Comparison of ENCODE assay signal across 14 cellular contexts in the genomic region with DNA sequence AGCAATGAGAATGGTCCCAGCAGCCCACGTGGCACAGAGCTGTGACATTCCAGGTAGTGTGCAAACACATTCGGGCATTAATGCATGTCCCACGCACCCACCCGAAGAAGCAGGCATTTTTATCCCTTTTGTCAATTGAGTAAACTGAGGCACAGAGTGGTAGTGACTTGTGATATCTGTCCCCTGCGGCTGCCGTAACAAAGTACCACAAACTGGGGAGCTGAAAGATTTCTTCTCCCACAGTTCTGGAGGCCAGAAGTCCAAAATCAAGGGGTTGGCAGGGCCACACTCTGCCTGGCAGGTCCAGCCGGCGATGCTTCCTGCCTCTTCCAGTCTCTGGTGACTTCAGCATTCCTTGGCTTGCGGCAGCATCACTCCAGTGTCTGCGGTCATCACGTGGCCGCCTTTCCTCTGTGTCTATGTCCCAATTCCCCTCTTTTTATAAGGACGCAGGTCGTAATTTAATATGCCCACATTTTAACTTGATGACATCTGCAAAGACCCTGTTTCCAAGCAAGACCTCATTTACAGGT.
DNase-seq lines count a peak whose midpoint lies in the region; ATAC-seq, FAIRE-seq and TF ChIP-seq lines count a peak whose summit lies in the region.
"Had no signal": no experiment of that assay in that cellular context is flagged by ENCODE, and none has a peak within 500 bp of the region (broad histone marks: within the 10 kb centered on the region; RNA-seq: fewer than 3 reads in every experiment).

No MANE protein-coding gene starts in this region.

- H3K4me3 ChIP-seq in A549 (no peak overlapping the region), PC-3 (ENCODE audit: low read length) (no peak overlapping the region), gastroesophageal sphincter (no peak overlapping the region), osteoblast (ENCODE audit: insufficient read depth, low read length) (no peak overlapping the region)
- H3K4me3 ChIP-seq: heart left ventricle, SJSA1 had no signal

- no peaks in the 10 kb centered on the region for H3K27me3 ChIP-seq in PC-3 (ENCODE audit: low read length)
- H3K27me3 ChIP-seq in gastroesophageal sphincter: no peaks in the 10 kb centered on the region
- H3K27me3 ChIP-seq in osteoblast (ENCODE audit: insufficient read depth, low read length): no peaks in the 10 kb centered on the region
- H3K27me3 ChIP-seq: heart left ventricle, SJSA1 had no signal

- no peak overlapping the region for H3K4me3 Mint-ChIP-seq in activated CD4-positive, alpha-beta memory T cell treated with anti-CD3 and anti-CD28 coated beads for 36 hours
- H3K4me3 Mint-ChIP-seq: activated naive CD8-positive, alpha-beta T cell treated with anti-CD3 and anti-CD28 coated beads for 36 hours; IgD-negative memory B cell had no signal

- ATAC-seq in A549 (no peak), PC-3 (no peak), gastroesophageal sphincter (no peak), HG02938 (IDR thresholded peaks at IDR 0.05; ENCODE audit: unreplicated experiment) (no peak)

- H3K4me1 ChIP-seq in A549 (peaks cover 52% of the 10 kb centered on the region), PC-3 (ENCODE audit: insufficient read depth, low read length) (peaks cover 17% of the 10 kb centered on the region), gastroesophageal sphincter (peaks cover 0 to 58% (median 14%) of the 10 kb centered on the region in 3 donors), osteoblast (ENCODE audit: insufficient read depth, low read length) (peaks cover 23% of the 10 kb centered on the region)

- no peak for DNase-seq in A549 (ENCODE audit: low read depth in 1 of 2, low spot score in 1 of 2)
- DNase-seq in PC-3: no peak
- no peak for DNase-seq in osteoblast (ENCODE audit: insufficient read length, low spot score, missing footprints)
- no peak for DNase-seq in activated CD4-positive, alpha-beta memory T cell treated with anti-CD3 and anti-CD28 coated beads for 36 hours
- no peak for DNase-seq in T-helper 9 cell
- DNase-seq in iPS-NIHi11 (ENCODE audit: low spot score): no peak
- DNase-seq: activated naive CD8-positive, alpha-beta T cell treated with anti-CD3 and anti-CD28 coated beads for 36 hours had no signal

- CTCF ChIA-PET in A549 (lab: Yijun Ruan, JAX) (interaction anchor here (0.6 to 10.8 kb wide), 12 partner anchors 8 to 326 kb away, joined by 3 to 113 read pairs (median 10); no protein-coding TSS in a partner anchor), PC-3 (lab: Charles Lee) (no interaction called here)
- CTCF ChIA-PET in activated CD4-positive, alpha-beta memory T cell treated with anti-CD3 and anti-CD28 coated beads for 36 hours (lab: Charles Lee): interaction anchor here (0.6 to 4.1 kb wide), 3 partner anchors 120 to 225 kb away, joined by 4 to 21 read pairs (median 11); no protein-coding TSS in a partner anchor

- no peaks in the 10 kb centered on the region for H3K4me1 Mint-ChIP-seq in activated CD4-positive, alpha-beta memory T cell treated with anti-CD3 and anti-CD28 coated beads for 36 hours (ENCODE audit: low read depth)
- H3K4me1 Mint-ChIP-seq: activated naive CD8-positive, alpha-beta T cell treated with anti-CD3 and anti-CD28 coated beads for 36 hours had no signal

- no peaks in the 10 kb centered on the region for H3K36me3 Mint-ChIP-seq in activated CD4-positive, alpha-beta memory T cell treated with anti-CD3 and anti-CD28 coated beads for 36 hours
- H3K36me3 Mint-ChIP-seq: activated naive CD8-positive, alpha-beta T cell treated with anti-CD3 and anti-CD28 coated beads for 36 hours; IgD-negative memory B cell had no signal

- no peaks in the 10 kb centered on the region for H3F3A ChIP-seq in PC-3 (ENCODE audit: low read length, unreplicated experiment)

- no peak for FAIRE-seq in A549 (lab: Jason Lieb, UNC)
- FAIRE-seq: D721Med, GM18507 had no signal

- H3K27ac Mint-ChIP-seq in activated CD4-positive, alpha-beta memory T cell treated with anti-CD3 and anti-CD28 coated beads for 36 hours: no peak overlapping the region
- H3K27ac Mint-ChIP-seq: activated naive CD8-positive, alpha-beta T cell treated with anti-CD3 and anti-CD28 coated beads for 36 hours; IgD-negative memory B cell had no signal

- H3K27me3 Mint-ChIP-seq in activated CD4-positive, alpha-beta memory T cell treated with anti-CD3 and anti-CD28 coated beads for 36 hours: peaks cover 6% of the 10 kb centered on the region
- H3K27me3 Mint-ChIP-seq: activated naive CD8-positive, alpha-beta T cell treated with anti-CD3 and anti-CD28 coated beads for 36 hours had no signal

- H3K4me2 ChIP-seq in A549 (peak overlapping the region; percentile 69), PC-3 (ENCODE audit: low read length) (peak overlapping the region; percentile 44), osteoblast (ENCODE audit: insufficient read depth, low read length) (no peak overlapping the region)

- H3K9me3 Mint-ChIP-seq in activated CD4-positive, alpha-beta memory T cell treated with anti-CD3 and anti-CD28 coated beads for 36 hours: no peaks in the 10 kb centered on the region
- H3K9me3 Mint-ChIP-seq: activated naive CD8-positive, alpha-beta T cell treated with anti-CD3 and anti-CD28 coated beads for 36 hours; IgD-negative memory B cell had no signal

- H3K79me2 ChIP-seq in PC-3 (ENCODE audit: low read length) (no peaks in the 10 kb centered on the region), osteoblast (ENCODE audit: insufficient read depth, low read length) (peaks cover 8% of the 10 kb centered on the region)

- no peak overlapping the region for H3K9ac ChIP-seq in PC-3 (ENCODE audit: low read length)

- no peak for TF ChIP-seq EP300 in A549 (IDR thresholded peaks at IDR 0.05)
- no peak for TF ChIP-seq EP300 in gastroesophageal sphincter (IDR thresholded peaks at IDR 0.05)

- intact Hi-C loops in PC-3 (cut with micrococcal nuclease): loop anchor here (10.0 kb wide), 1 partner anchor 224 kb away; a partner anchor contains a TSS
- intact Hi-C loops in activated CD4-positive, alpha-beta memory T cell treated with anti-CD3 and anti-CD28 coated beads for 36 hours (cut with micrococcal nuclease): no loop called here

- POLR2A ChIA-PET in A549 (lab: Yijun Ruan, JAX) (interaction anchor here (1.2 kb wide), 1 partner anchor 222 kb away, joined by 4 read pairs; a partner anchor contains a TSS), PC-3 (lab: Charles Lee; ENCODE audit: unreplicated experiment) (no interaction called here)
- POLR2A ChIA-PET in activated CD4-positive, alpha-beta memory T cell treated with anti-CD3 and anti-CD28 coated beads for 36 hours (lab: Charles Lee): no interaction called here

- H3K9me3 ChIP-seq in A549: no peaks in the 10 kb centered on the region
- no peaks in the 10 kb centered on the region for H3K9me3 ChIP-seq in PC-3 (ENCODE audit: low read length)
- H3K9me3 ChIP-seq in gastroesophageal sphincter: no peaks in the 10 kb centered on the region
- H3K9me3 ChIP-seq in osteoblast (ENCODE audit: low read depth, low read length): no peaks in the 10 kb centered on the region
- H3K9me3 ChIP-seq: SJSA1 had no signal

- TF ChIP-seq RAD21 in A549 (conservative IDR thresholded peaks at IDR 0.05 in 1 of 2, IDR thresholded peaks at IDR 0.05 in 1 of 2): no peak

- TF ChIP-seq CTCF in A549 (IDR thresholded peaks at IDR 0.05) (no peak), PC-3 (conservative IDR thresholded peaks at IDR 0.05; ENCODE audit: low read depth, low read length) (no peak), gastroesophageal sphincter (IDR thresholded peaks at IDR 0.05) (no peak), osteoblast (IDR thresholded peaks at IDR 0.05; ENCODE audit: extremely low read depth, low read depth, low read length) (no peak)

- no TSS peak for BruUV-seq in PC-3 (replicated peaks; lab: Mats Ljungman, UMichigan)

- WGBS in A549 (ENCODE audit: missing lambda C conversion rate): 75% methylated on average over 14 of the region's 14 CpGs
- 78 to 84% methylated on average over 7 to 10 of the region's 14 CpGs for WGBS in gastroesophageal sphincter (ENCODE audit: low coverage in 1 of 2), 2 donors

- H2AFZ ChIP-seq in PC-3 (ENCODE audit: low read length): no peak overlapping the region
- H2AFZ ChIP-seq in osteoblast (ENCODE audit: low read length): no peak overlapping the region

- H3K36me3 ChIP-seq in PC-3 (ENCODE audit: low read depth, low read length): no peaks in the 10 kb centered on the region
- no peaks in the 10 kb centered on the region for H3K36me3 ChIP-seq in gastroesophageal sphincter
- H3K36me3 ChIP-seq in osteoblast (ENCODE audit: insufficient read depth, low read length): no peaks in the 10 kb centered on the region
- H3K36me3 ChIP-seq: heart left ventricle, SJSA1 had no signal

- H3K9me2 ChIP-seq in PC-3 (replicated peaks; ENCODE audit: low read length): no peaks in the 10 kb centered on the region

- no peak for TF ChIP-seq POLR2A in A549 (IDR thresholded peaks at IDR 0.05; ENCODE audit: low read length)
- TF ChIP-seq POLR2A in gastroesophageal sphincter (IDR thresholded peaks at IDR 0.05): no peak

- H3K27ac ChIP-seq in A549 (peak overlapping the region; percentile 7 to 72; a peak in 4 of 6 replicates), PC-3 (ENCODE audit: low read length) (no peak overlapping the region), gastroesophageal sphincter (peak overlapping the region in 3 of 4 donors; percentile 78 to 85 (median 84)), osteoblast (ENCODE audit: low read depth, low read length) (peak overlapping the region; percentile 43)

- H4K20me1 ChIP-seq in PC-3 (ENCODE audit: low read length) (no peaks in the 10 kb centered on the region), osteoblast (ENCODE audit: insufficient read depth, low read length) (peaks cover 2% of the 10 kb centered on the region)

TF ChIP-seq in A549, 52 proteins besides CTCF, POLR2A, EP300 and RAD21:
- TF ChIP-seq RNF2 (IDR thresholded peaks at IDR 0.05; ENCODE audit: borderline replicate concordance, low read depth) (no peak), HOXB5 (CRISPR knock-in tag; IDR thresholded peaks at IDR 0.05) (no peak), CHD4 (IDR thresholded peaks at IDR 0.05; ENCODE audit: borderline replicate concordance) (no peak), HEYL (CRISPR knock-in tag; IDR thresholded peaks at IDR 0.05) (no peak), POLR2AphosphoS2 (conservative IDR thresholded peaks at IDR 0.05; ENCODE audit: low read length) (no peak)
- TF ChIP-seq, protein P1, sequence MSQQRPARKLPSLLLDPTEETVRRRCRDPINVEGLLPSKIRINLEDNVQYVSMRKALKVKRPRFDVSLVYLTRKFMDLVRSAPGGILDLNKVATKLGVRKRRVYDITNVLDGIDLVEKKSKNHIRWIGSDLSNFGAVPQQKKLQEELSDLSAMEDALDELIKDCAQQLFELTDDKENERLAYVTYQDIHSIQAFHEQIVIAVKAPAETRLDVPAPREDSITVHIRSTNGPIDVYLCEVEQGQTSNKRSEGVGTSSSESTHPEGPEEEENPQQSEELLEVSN (IDR thresholded peaks at IDR 0.05; ENCODE audit: borderline replicate concordance, low read depth): no peak
